Comparison of ENCODE assay signal across 8 cellular contexts in the genomic region with DNA sequence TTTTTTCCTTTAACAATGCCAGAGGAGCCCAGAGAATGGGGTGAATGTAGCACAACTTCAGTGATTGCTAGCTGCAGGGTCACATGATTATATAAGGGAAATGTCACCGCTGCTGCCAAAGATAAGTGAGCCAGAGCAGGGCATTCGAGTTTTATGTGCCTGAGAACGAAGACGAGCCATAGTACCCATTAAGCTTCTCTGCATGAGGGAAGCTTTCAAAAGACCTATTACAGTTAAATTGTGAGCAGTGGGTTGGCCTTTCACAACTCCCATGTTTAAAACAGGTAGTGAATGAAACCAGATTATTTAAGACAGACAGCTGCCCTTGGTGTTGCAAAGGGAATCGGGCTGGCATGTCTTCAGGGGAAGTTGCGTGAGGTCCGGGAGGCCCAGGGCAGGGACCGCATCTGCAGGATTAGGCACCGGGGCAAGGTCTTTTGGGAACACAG.
DNase-seq lines count a peak whose midpoint lies in the region; ATAC-seq, FAIRE-seq and TF ChIP-seq lines count a peak whose summit lies in the region.

No MANE protein-coding gene starts in this region.

- no peak for FAIRE-seq in endothelial cell of umbilical vein (lab: Jason Lieb, UNC)
- no peak for FAIRE-seq in H54 (lab: Jason Lieb, UNC)

- no peaks in the 10 kb centered on the region for H3K27me3 Mint-ChIP-seq in activated naive CD4-positive, alpha-beta T cell treated with anti-CD3 and anti-CD28 coated beads for 36 hours (ENCODE audit: low read depth)
- H3K27me3 Mint-ChIP-seq in osteocyte (ENCODE audit: unreplicated experiment): no peaks in the 10 kb centered on the region

- H2AFZ ChIP-seq in endothelial cell of umbilical vein (ENCODE audit: low read depth, low read length): no peak overlapping the region

- H3K36me3 ChIP-seq in RWPE2 (ENCODE audit: low read depth) (peaks cover 14% of the 10 kb centered on the region), endothelial cell of umbilical vein (ENCODE audit: control insufficient read depth in 2 of 2, extremely low read depth in 1 of 2, insufficient read depth in 2 of 2, low read length in 2 of 2) (no peaks in the 10 kb centered on the region), thoracic aorta (no peaks in the 10 kb centered on the region)

- H3K4me3 ChIP-seq in RWPE2 (ENCODE audit: severe bottlenecking) (no peak overlapping the region), endothelial cell of umbilical vein (replicated peaks in 1 of 3; ENCODE audit: insufficient read depth in 1 of 3, low read depth in 1 of 3, low read length in 3 of 3) (no peak overlapping the region), thoracic aorta (peak overlapping the region; percentile 25)

- TF ChIP-seq CTCF in RWPE2 (IDR thresholded peaks at IDR 0.05; ENCODE audit: poor library complexity, severe bottlenecking): no peak
- no peak for TF ChIP-seq CTCF in endothelial cell of umbilical vein (IDR thresholded peaks at IDR 0.05; ENCODE audit: extremely low read depth in 1 of 2, insufficient read depth in 1 of 2, low read depth in 1 of 2, low read length in 2 of 2)
- TF ChIP-seq CTCF in thoracic aorta (IDR thresholded peaks at IDR 0.05): no peak
- TF ChIP-seq CTCF in osteocyte (IDR thresholded peaks at IDR 0.05): no peak

- H4K20me1 ChIP-seq in endothelial cell of umbilical vein (replicated peaks; ENCODE audit: control insufficient read depth, extremely low read depth, insufficient read depth, low read length): no peaks in the 10 kb centered on the region

- H3K9me3 ChIP-seq in RWPE2 (ENCODE audit: severe bottlenecking) (no peaks in the 10 kb centered on the region), endothelial cell of umbilical vein (replicated peaks; ENCODE audit: control insufficient read depth, insufficient read depth, low read length) (no peaks in the 10 kb centered on the region), thoracic aorta (no peaks in the 10 kb centered on the region)

- peak; percentile 39 for DNase-seq in activated naive CD4-positive, alpha-beta T cell treated with anti-CD3 and anti-CD28 coated beads for 36 hours
- no peak for DNase-seq in activated naive CD4-positive, alpha-beta T cell treated with Interleukin-2 at 50 U/mL for 16 hours
- DNase-seq in RWPE2 (ENCODE audit: low spot score) (no peak), endothelial cell of umbilical vein (ENCODE audit: low read depth, low spot score) (peak; percentile 43), thoracic aorta (ENCODE audit: low spot score) (no peak), iPS-NIHi11 (ENCODE audit: low spot score) (no peak), osteocyte (ENCODE audit: extremely low spot score, unreplicated experiment) (no peak), H54 (ENCODE audit: insufficient read length, low spot score) (no peak)

- H3K9me3 Mint-ChIP-seq in activated naive CD4-positive, alpha-beta T cell treated with anti-CD3 and anti-CD28 coated beads for 36 hours: no peaks in the 10 kb centered on the region
- H3K9me3 Mint-ChIP-seq in osteocyte (ENCODE audit: unreplicated experiment): no peaks in the 10 kb centered on the region

- POLR2A ChIA-PET in endothelial cell of umbilical vein (lab: Charles Lee): no interaction called here

- no peaks in the 10 kb centered on the region for H3K79me2 ChIP-seq in endothelial cell of umbilical vein (ENCODE audit: control insufficient read depth, insufficient read depth, low read length)

- ATAC-seq in RWPE2 (ENCODE audit: low read depth) (no peak), thoracic aorta (ENCODE audit: insufficient number of reproducible peaks, low FRiP score, low read depth) (no peak)

- no peaks in the 10 kb centered on the region for H3K9me1 ChIP-seq in endothelial cell of umbilical vein (replicated peaks; ENCODE audit: control insufficient read depth, extremely low read depth, insufficient read depth, low read length)

- H3K9ac ChIP-seq in endothelial cell of umbilical vein (replicated peaks; ENCODE audit: extremely low read depth, insufficient read depth, low read length): no peak overlapping the region

- no TSS peak for BruUV-seq in endothelial cell of umbilical vein (replicated peaks; lab: Mats Ljungman, UMichigan)

- TF ChIP-seq POLR2A in endothelial cell of umbilical vein (IDR thresholded peaks at IDR 0.05; ENCODE audit: low read depth, low read length) (no peak), H54 (IDR thresholded peaks at IDR 0.05; ENCODE audit: low read depth, low read length) (no peak)

- H3K4me2 ChIP-seq in endothelial cell of umbilical vein (ENCODE audit: insufficient read depth, low read length): no peak overlapping the region

- CTCF ChIA-PET in activated naive CD4-positive, alpha-beta T cell treated with anti-CD3 and anti-CD28 coated beads for 36 hours (lab: Charles Lee): interaction anchor here (0.8 to 4.1 kb wide), 20 partner anchors 10 to 285 kb away, joined by 3 to 19 read pairs (median 5); a partner anchor contains a TSS
- CTCF ChIA-PET in endothelial cell of umbilical vein (lab: Charles Lee): interaction anchor here (1.0 to 3.5 kb wide), 3 partner anchors 9 to 139 kb away, joined by 3 to 25 read pairs (median 4); no protein-coding TSS in a partner anchor

- H3K4me1 ChIP-seq in RWPE2 (ENCODE audit: insufficient read depth, poor library complexity, severe bottlenecking) (peaks cover 79% of the 10 kb centered on the region), endothelial cell of umbilical vein (ENCODE audit: control insufficient read depth, extremely low read depth, insufficient read depth, low read length) (peaks cover 20% of the 10 kb centered on the region), thoracic aorta (ENCODE audit: control insufficient read depth in 1 of 2, low read depth in 2 of 2) (peaks cover 40 to 64% of the 10 kb centered on the region in 2 donors)

- dilution Hi-C loops in endothelial cell of umbilical vein (cut with MboI; ENCODE audit: extremely low pct_ligation_motif_present, low sequenced_read_pairs): no loop called here

- H3K4me3 Mint-ChIP-seq in activated naive CD4-positive, alpha-beta T cell treated with anti-CD3 and anti-CD28 coated beads for 36 hours: peak overlapping the region; percentile 72
- no peak overlapping the region for H3K4me3 Mint-ChIP-seq in osteocyte (ENCODE audit: unreplicated experiment)

- no peaks in the 10 kb centered on the region for H3K27me3 ChIP-seq in RWPE2 (ENCODE audit: insufficient read depth, poor library complexity, severe bottlenecking)
- no peaks in the 10 kb centered on the region for H3K27me3 ChIP-seq in endothelial cell of umbilical vein (ENCODE audit: control insufficient read depth in 2 of 2, insufficient read depth in 2 of 2, low read length in 2 of 2)
- no peaks in the 10 kb centered on the region for H3K27me3 ChIP-seq in thoracic aorta (replicated peaks; ENCODE audit: insufficient read depth)

- H3K36me3 Mint-ChIP-seq in activated naive CD4-positive, alpha-beta T cell treated with anti-CD3 and anti-CD28 coated beads for 36 hours (ENCODE audit: low read depth): peaks cover 37% of the 10 kb centered on the region
- H3K36me3 Mint-ChIP-seq in osteocyte (ENCODE audit: unreplicated experiment): no peaks in the 10 kb centered on the region

- H3K27ac Mint-ChIP-seq in activated naive CD4-positive, alpha-beta T cell treated with anti-CD3 and anti-CD28 coated beads for 36 hours: peak overlapping the region; percentile 97
- no peak overlapping the region for H3K27ac Mint-ChIP-seq in osteocyte (ENCODE audit: unreplicated experiment)

- H3K4me1 Mint-ChIP-seq in activated naive CD4-positive, alpha-beta T cell treated with anti-CD3 and anti-CD28 coated beads for 36 hours (ENCODE audit: low read depth): peaks cover 75% of the 10 kb centered on the region
- peaks cover 46% of the 10 kb centered on the region for H3K4me1 Mint-ChIP-seq in osteocyte (ENCODE audit: unreplicated experiment)

- intact Hi-C loops in activated naive CD4-positive, alpha-beta T cell treated with anti-CD3 and anti-CD28 coated beads for 36 hours (cut with micrococcal nuclease): loop anchor here (1.0 kb wide), 2 partner anchors 203 to 242 kb away; no protein-coding TSS in a partner anchor
- intact Hi-C loops in endothelial cell of umbilical vein (cut with micrococcal nuclease): no loop called here

- H3K27ac ChIP-seq in RWPE2 (ENCODE audit: poor library complexity, severe bottlenecking) (peak overlapping the region; percentile 97), endothelial cell of umbilical vein (ENCODE audit: insufficient read depth, low read depth, low read length) (no peak overlapping the region), thoracic aorta (peak overlapping the region; percentile 9 to 56)

TF ChIP-seq in endothelial cell of umbilical vein, 7 proteins besides CTCF, POLR2A, EP300 and RAD21:
- TF ChIP-seq POLR2AphosphoS5 (IDR thresholded peaks at IDR 0.05; ENCODE audit: insufficient read depth, low read depth, low read length) (no peak), FOS (IDR thresholded peaks at IDR 0.05; ENCODE audit: borderline replicate concordance, insufficient read depth, low read length) (no peak), GATA2 (IDR thresholded peaks at IDR 0.05; ENCODE audit: insufficient read depth, insufficient read length, low read depth, low read length) (no peak), EZH2 (IDR thresholded peaks at IDR 0.05; ENCODE audit: borderline replicate concordance, low read depth, low read length, severe bottlenecking) (no peak), MYC (IDR thresholded peaks at IDR 0.05; ENCODE audit: low read depth, low read length) (no peak), JUN (IDR thresholded peaks at IDR 0.05; ENCODE audit: borderline replicate concordance, insufficient read depth, insufficient read length, low read depth) (no peak)
- TF ChIP-seq, protein P1, sequence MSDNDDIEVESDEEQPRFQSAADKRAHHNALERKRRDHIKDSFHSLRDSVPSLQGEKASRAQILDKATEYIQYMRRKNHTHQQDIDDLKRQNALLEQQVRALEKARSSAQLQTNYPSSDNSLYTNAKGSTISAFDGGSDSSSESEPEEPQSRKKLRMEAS (IDR thresholded peaks at IDR 0.05; ENCODE audit: insufficient read depth, insufficient read length): no peak

Comparison
In these comparisons a context has a peak if more than half of its experiments do, and no peak if none do; other contexts are left out.
1. DNase-seq: peak in activated naive CD4-positive, alpha-beta T cell treated with anti-CD3 and anti-CD28 coated beads for 36 hours (single experiment) and endothelial cell of umbilical vein (single experiment); none in activated naive CD4-positive, alpha-beta T cell treated with Interleukin-2 at 50 U/mL for 16 hours (single experiment), RWPE2 (single experiment), thoracic aorta (single experiment), iPS-NIHi11 (single experiment), osteocyte (single experiment) and H54 (single experiment).